ENCODE assay signal across 17 cellular contexts in genomic region chr2:28909655-28910054, GRCh38. TPM values are rescaled to one million over a fixed set of nuclear protein-coding genes. Genes with fewer than 3 reads are reported as not detected.
DNase-seq lines count a peak whose midpoint lies in the region; ATAC-seq, FAIRE-seq and TF ChIP-seq lines count a peak whose summit lies in the region.
"Had no signal": no experiment of that assay in that cellular context is flagged by ENCODE, and none has a peak within 500 bp of the region (broad histone marks: within the 10 kb centered on the region; RNA-seq: fewer than 3 reads in every experiment).

No MANE protein-coding gene starts in this region.

- peaks cover 41% of the 10 kb centered on the region for H4K20me1 ChIP-seq in HepG2 (ENCODE audit: insufficient read depth, low read length)

- H3K27me3 Mint-ChIP-seq in activated T-cell treated with anti-CD3 and anti-CD28 coated beads, Interleukin-2, amount 50 U/mL, for 24 hours, result no peaks in the 10 kb centered on the region
- no peaks in the 10 kb centered on the region for H3K27me3 Mint-ChIP-seq in activated T-cell treated with anti-CD3 and anti-CD28 coated beads, Interleukin-2, amount 50 U/mL, for 4 hours (ENCODE audit: low read depth)
- no peaks in the 10 kb centered on the region for H3K27me3 Mint-ChIP-seq in memory B cell
- H3K27me3 Mint-ChIP-seq: CD8-positive, alpha-beta memory T cell had no signal

- no peak for ATAC-seq in activated T-cell treated with anti-CD3 and anti-CD28 coated beads, Interleukin-2, amount 50 U/mL, for 4 hours
- peak; percentile 13; the same call in 2 of the 3 replicates for ATAC-seq in HepG2
- ATAC-seq in right lobe of liver, result no peak
- ATAC-seq in memory B cell (ENCODE audit: low read depth), result no peak
- ATAC-seq: GM12878 had no signal

- CTCF ChIA-PET in HepG2 (lab: Yijun Ruan, JAX; ENCODE audit: low intra/inter-chr PET ratio, low total read pairs), result no interaction called here

- H2BK5ac ChIP-seq in trophoblast cell (ENCODE audit: low read depth, low read length, poor library complexity), result no peak overlapping the region

- H3K79me2 ChIP-seq in HepG2 (ENCODE audit: insufficient read depth, low read length) (peaks cover 82% of the 10 kb centered on the region), trophoblast cell (ENCODE audit: control insufficient read depth, insufficient read depth, low read length, poor library complexity) (peaks cover 1% of the 10 kb centered on the region)

- POLR2A ChIA-PET in HepG2 (lab: Yijun Ruan, JAX), result interaction anchor here (0.7 to 2.5 kb wide), 2 partner anchors 15 to 39 kb away, joined by 4 to 7 read pairs; partner anchors contain the start of genes TRMT61B and WDR43

- TF ChIP-seq CTCF in HepG2 (CRISPR knock-in tag; IDR thresholded peaks at IDR 0.05) (no peak), right lobe of liver (IDR thresholded peaks at IDR 0.05) (no peak)

- no peak overlapping the region for H3K23ac ChIP-seq in trophoblast cell (ENCODE audit: low read length)

- in situ Hi-C loops in HepG2 (cut with HindIII; ENCODE audit: extremely low pct_ligation_motif_present, low pct_unique_long_range_greater_than_20kb), result no loop called here

- no peak overlapping the region for H2BK12ac ChIP-seq in trophoblast cell (ENCODE audit: low read length)

- no peak for DNase-seq in activated T-cell treated with anti-CD3 and anti-CD28 coated beads, Interleukin-2, amount 50 U/mL, for 24 hours
- DNase-seq in activated T-cell treated with anti-CD3 and anti-CD28 coated beads, Interleukin-2, amount 50 U/mL, for 4 hours, result no peak
- DNase-seq in HepG2 (ENCODE audit: low spot score) (no peak), right lobe of liver (no peak), memory B cell (ENCODE audit: low spot score in 2 of 2) (no peak), DMS153 (lab: John Stamatoyannopoulos, UW) (no peak), trophoblast cell (no peak), NCI-H2081 treated with DMSO at 0.1 percent for 48 hours (lab: John Stamatoyannopoulos, UW) (no peak)
- DNase-seq: CD8-positive, alpha-beta memory T cell; DMS79; GM23248 had no signal

- H4K12ac ChIP-seq in trophoblast cell (ENCODE audit: low read depth, low read length), result no peak overlapping the region

- H3K18ac ChIP-seq in trophoblast cell (ENCODE audit: low read length), result no peak overlapping the region

- H3K27ac ChIP-seq in HepG2 (ENCODE audit: extremely low read length, insufficient read depth, low read length) (no peak overlapping the region), right lobe of liver (no peak overlapping the region), trophoblast cell (ENCODE audit: low read depth, low read length) (no peak overlapping the region)
- H3K27ac ChIP-seq: 22Rv1, GM23248, HL-60 had no signal

- no peak for TF ChIP-seq POLR2A in HepG2 (IDR thresholded peaks at IDR 0.05; ENCODE audit: insufficient read depth in 1 of 2, low read depth in 2 of 2, low read length in 2 of 2)
- TF ChIP-seq POLR2A in right lobe of liver (IDR thresholded peaks at IDR 0.05), result no peak

- no peaks in the 10 kb centered on the region for H3K9me3 ChIP-seq in HepG2 (ENCODE audit: low read length)
- H3K9me3 ChIP-seq in right lobe of liver, result no peaks in the 10 kb centered on the region
- no peaks in the 10 kb centered on the region for H3K9me3 ChIP-seq in trophoblast cell (ENCODE audit: insufficient read depth, low read depth, low read length)

- H3K4me3 ChIP-seq in HepG2 (replicated peaks in 1 of 3; ENCODE audit: insufficient read depth in 1 of 3, low read depth in 2 of 3, low read length in 3 of 3) (no peak overlapping the region), right lobe of liver (no peak overlapping the region), trophoblast cell (ENCODE audit: low read depth, low read length) (no peak overlapping the region)
- H3K4me3 ChIP-seq: GM12878, GM23248 had no signal

- no peak overlapping the region for H3K4ac ChIP-seq in trophoblast cell (ENCODE audit: low read depth, low read length)

- BruUV-seq in HepG2 (replicated peaks; lab: Mats Ljungman, UMichigan), result no TSS peak

- no peak for TF ChIP-seq RAD21 in HepG2 (CRISPR knock-in tag; IDR thresholded peaks at IDR 0.05)

- no peak overlapping the region for H3K4me2 ChIP-seq in HepG2 (ENCODE audit: low read depth, low read length)
- no peak overlapping the region for H3K4me2 ChIP-seq in trophoblast cell (ENCODE audit: low read length)

- FAIRE-seq in HepG2 (lab: Jason Lieb, UNC), result no peak
- FAIRE-seq: GM12878, GM18507, H54 had no signal

- H4K91ac ChIP-seq in trophoblast cell (ENCODE audit: low read depth, low read length), result no peak overlapping the region

- no peak overlapping the region for H4K8ac ChIP-seq in trophoblast cell (ENCODE audit: low read depth, low read length)

- no peaks in the 10 kb centered on the region for H3K79me1 ChIP-seq in trophoblast cell (ENCODE audit: low read length)

- H3K4me3 Mint-ChIP-seq in activated T-cell treated with anti-CD3 and anti-CD28 coated beads, Interleukin-2, amount 50 U/mL, for 24 hours, result no peak overlapping the region
- no peak overlapping the region for H3K4me3 Mint-ChIP-seq in activated T-cell treated with anti-CD3 and anti-CD28 coated beads, Interleukin-2, amount 50 U/mL, for 4 hours
- no peak overlapping the region for H3K4me3 Mint-ChIP-seq in memory B cell
- H3K4me3 Mint-ChIP-seq: CD14-positive monocyte; CD8-positive, alpha-beta memory T cell had no signal

- H3K9ac ChIP-seq in HepG2 (ENCODE audit: insufficient read depth, low read depth, low read length), result no peak overlapping the region
- H3K9ac ChIP-seq in trophoblast cell (ENCODE audit: low read length), result no peak overlapping the region
- H3K9ac ChIP-seq: GM23248 had no signal

- intact Hi-C loops in HepG2 (cut with micrococcal nuclease; ENCODE audit: unreplicated experiment), result no loop called here
- intact Hi-C loops in right lobe of liver (cut with DNase I), result no loop called here

- H3K27me3 ChIP-seq in HepG2 (ENCODE audit: control insufficient read depth in 1 of 2, insufficient read depth in 2 of 2, low read length in 2 of 2), result no peaks in the 10 kb centered on the region
- no peaks in the 10 kb centered on the region for H3K27me3 ChIP-seq in right lobe of liver
- H3K27me3 ChIP-seq in trophoblast cell (ENCODE audit: insufficient read depth, low read length), result no peaks in the 10 kb centered on the region

- no peak overlapping the region for H2BK120ac ChIP-seq in trophoblast cell (ENCODE audit: insufficient read depth, low read length, poor library complexity)

- H2AK5ac ChIP-seq in trophoblast cell (ENCODE audit: low read length), result no peak overlapping the region

- H3K27ac Mint-ChIP-seq in activated T-cell treated with anti-CD3 and anti-CD28 coated beads, Interleukin-2, amount 50 U/mL, for 24 hours, result peak overlapping the region; percentile 19
- peak overlapping the region; percentile 76 for H3K27ac Mint-ChIP-seq in memory B cell

- TF ChIP-seq EP300 in HepG2 (IDR thresholded peaks at IDR 0.05; ENCODE audit: low read depth in 2 of 2, low read length in 2 of 2), result no peak
- no peak for TF ChIP-seq EP300 in HepG2 (CRISPR knock-in tag; IDR thresholded peaks at IDR 0.05; ENCODE audit: borderline replicate concordance)

- WGBS in HepG2 (ENCODE audit: low lambda C conversion rate), result 100% methylated on average over 3 of the region's 3 CpGs
- WGBS in right lobe of liver (ENCODE audit: insufficient coverage, low coverage, low lambda C conversion rate, missing lambda C conversion rate), result 100% methylated on average over 3 of the region's 3 CpGs
- WGBS in trophoblast cell (ENCODE audit: extremely low coverage, insufficient coverage, insufficient read length), result no CpG with 5 or more reads among the region's 3 CpGs

- H3K9me3 Mint-ChIP-seq in activated T-cell treated with anti-CD3 and anti-CD28 coated beads, Interleukin-2, amount 50 U/mL, for 24 hours, result no peaks in the 10 kb centered on the region
- H3K9me3 Mint-ChIP-seq in activated T-cell treated with anti-CD3 and anti-CD28 coated beads, Interleukin-2, amount 50 U/mL, for 4 hours, result no peaks in the 10 kb centered on the region
- no peaks in the 10 kb centered on the region for H3K9me3 Mint-ChIP-seq in memory B cell
- H3K9me3 Mint-ChIP-seq: CD14-positive monocyte; CD8-positive, alpha-beta memory T cell had no signal

- H2AFZ ChIP-seq in HepG2 (ENCODE audit: low read length) (no peak overlapping the region), trophoblast cell (ENCODE audit: insufficient read depth, low read length, poor library complexity) (no peak overlapping the region)
- H2AFZ ChIP-seq: GM23248 had no signal

- peaks cover 8% of the 10 kb centered on the region for H3K4me1 ChIP-seq in HepG2 (ENCODE audit: insufficient read depth, low read length)
- no peaks in the 10 kb centered on the region for H3K4me1 ChIP-seq in right lobe of liver
- no peaks in the 10 kb centered on the region for H3K4me1 ChIP-seq in trophoblast cell (ENCODE audit: control insufficient read depth in 1 of 2, insufficient read depth in 2 of 2, low read length in 2 of 2)

- peaks cover 94% of the 10 kb centered on the region for H3K36me3 Mint-ChIP-seq in activated T-cell treated with anti-CD3 and anti-CD28 coated beads, Interleukin-2, amount 50 U/mL, for 24 hours (ENCODE audit: low read depth)
- H3K36me3 Mint-ChIP-seq in activated T-cell treated with anti-CD3 and anti-CD28 coated beads, Interleukin-2, amount 50 U/mL, for 4 hours (ENCODE audit: insufficient read depth), result peaks cover 54% of the 10 kb centered on the region
- peaks cover 43% of the 10 kb centered on the region for H3K36me3 Mint-ChIP-seq in memory B cell

- peaks cover 32% of the 10 kb centered on the region for H3K4me1 Mint-ChIP-seq in activated T-cell treated with anti-CD3 and anti-CD28 coated beads, Interleukin-2, amount 50 U/mL, for 24 hours (ENCODE audit: low read depth)
- peaks cover 13% of the 10 kb centered on the region for H3K4me1 Mint-ChIP-seq in activated T-cell treated with anti-CD3 and anti-CD28 coated beads, Interleukin-2, amount 50 U/mL, for 4 hours (ENCODE audit: low read depth)
- H3K4me1 Mint-ChIP-seq in memory B cell, result peaks cover 11% of the 10 kb centered on the region

- H3K36me3 ChIP-seq in HepG2 (replicated peaks in 1 of 2; ENCODE audit: control insufficient read depth in 1 of 2, insufficient read depth in 2 of 2, low read length in 2 of 2), result peaks cover 35 to 82% of the 10 kb centered on the region in 2 experiments
- H3K36me3 ChIP-seq in right lobe of liver, result peaks cover 6 to 71% (median 35%) of the 10 kb centered on the region in 4 donors
- peaks cover 31 to 37% of the 10 kb centered on the region in 2 experiments for H3K36me3 ChIP-seq in trophoblast cell (ENCODE audit: control insufficient read depth in 1 of 2, insufficient read depth in 2 of 2, low read length in 2 of 2)

- H3K14ac ChIP-seq in trophoblast cell (ENCODE audit: low read length), result no peak overlapping the region

RNA-seq across cellular contexts. Expression of gene WDR43, which starts 15.2 kb away (rescaled TPM):
- 100 to 1,000 TPM; 230 to 254 (median 250) TPM for total RNA-seq in activated T-cell treated with anti-CD3 and anti-CD28 coated beads, Interleukin-2, amount 50 U/mL, for 4 hours
- total RNA-seq in HepG2 (2016; rRNA removed; fragmentation: Illumina TruSeq; extraction: Trizol) (167 and 253 TPM in 2 replicates), right lobe of liver (10 to 100 TPM; 17.9 to 23.8 (median 22.5) TPM)
- total RNA-seq in HepG2 (2016; cell fraction: cytosol; rRNA removed; fragmentation: Illumina TruSeq; extraction: Trizol; ENCODE audit: low read depth), result 59.9 and 79.6 TPM in 2 replicates
- 172 and 225 TPM in 2 replicates for total RNA-seq in HepG2 (2016; cell fraction: insoluble cytoplasmic fraction; rRNA removed; fragmentation: Illumina TruSeq; extraction: Trizol)
- 56.9 and 74.1 TPM in 2 replicates for total RNA-seq in HepG2 (2016; cell fraction: membrane; rRNA removed; fragmentation: Illumina TruSeq; extraction: Trizol)
- total RNA-seq in HepG2 (2016; cell fraction: nucleus; rRNA removed; fragmentation: Illumina TruSeq; extraction: Trizol), result 121 and 138 TPM in 2 replicates
- 88.9 and 121 TPM in 2 replicates for polyA plus RNA-seq in HepG2 (2011; rRNA removed)
- polyA plus RNA-seq in HepG2 (2011; cell fraction: cytosol; rRNA removed), result 39.8 and 64.9 TPM in 2 replicates
- 67.2 and 70.8 TPM in 2 replicates for polyA plus RNA-seq in HepG2 (2011; cell fraction: nucleus; rRNA removed)
- 60.3 and 80.3 TPM in 2 replicates for polyA plus RNA-seq in HepG2 (2012)
- polyA plus RNA-seq in HepG2 (2016; cell fraction: cytosol; fragmentation: Illumina TruSeq; extraction: Trizol; ENCODE audit: low read depth), result 9.5 and 10.8 TPM in 2 replicates
- polyA plus RNA-seq in HepG2 (2016; cell fraction: insoluble cytoplasmic fraction; fragmentation: Illumina TruSeq; extraction: Trizol; ENCODE audit: low read depth), result 143 and 154 TPM in 2 replicates
- polyA plus RNA-seq in HepG2 (2016; cell fraction: membrane; fragmentation: Illumina TruSeq; extraction: Trizol; ENCODE audit: low read depth), result 17.2 and 23.0 TPM in 2 replicates
- 126 and 131 TPM in 2 replicates for polyA plus RNA-seq in HepG2 (2016; cell fraction: nucleus; fragmentation: Illumina TruSeq; extraction: Trizol; ENCODE audit: insufficient read depth, low read depth)
- polyA minus RNA-seq in HepG2 (2011; rRNA and poly(A)+ RNA removed; ENCODE audit: low replicate concordance), result 88.1 and 150 TPM in 2 replicates
- 100 and 113 TPM in 2 replicates for polyA minus RNA-seq in HepG2 (2011; cell fraction: cytosol; rRNA and poly(A)+ RNA removed)
- 160 and 248 TPM in 2 replicates for polyA minus RNA-seq in HepG2 (2011; cell fraction: nucleus; rRNA and poly(A)+ RNA removed)
- polyA plus RNA-seq in trophoblast cell (2013), result 40.2 and 42.5 TPM in 2 replicates

RNA-seq across cellular contexts. Expression of gene TRMT61B, which starts 39.5 kb away (rescaled TPM):
- total RNA-seq in activated T-cell treated with anti-CD3 and anti-CD28 coated beads, Interleukin-2, amount 50 U/mL, for 4 hours, result 10 to 100 TPM; 18.4 to 21.2 (median 21.0) TPM
- total RNA-seq in HepG2 (2016; rRNA removed; fragmentation: Illumina TruSeq; extraction: Trizol), result 23.5 and 29.7 TPM in 2 replicates
- total RNA-seq in HepG2 (2016; cell fraction: cytosol; rRNA removed; fragmentation: Illumina TruSeq; extraction: Trizol; ENCODE audit: low read depth), result 14.6 and 25.8 TPM in 2 replicates
- 19.8 and 37.3 TPM in 2 replicates for total RNA-seq in HepG2 (2016; cell fraction: insoluble cytoplasmic fraction; rRNA removed; fragmentation: Illumina TruSeq; extraction: Trizol)
- total RNA-seq in HepG2 (2016; cell fraction: membrane; rRNA removed; fragmentation: Illumina TruSeq; extraction: Trizol), result 11.6 and 17.0 TPM in 2 replicates
- total RNA-seq in HepG2 (2016; cell fraction: nucleus; rRNA removed; fragmentation: Illumina TruSeq; extraction: Trizol), result 18.5 and 19.2 TPM in 2 replicates
- polyA plus RNA-seq in HepG2 (2011; rRNA removed), result 15.3 and 19.7 TPM in 2 replicates
- 8.7 and 11.6 TPM in 2 replicates for polyA plus RNA-seq in HepG2 (2011; cell fraction: cytosol; rRNA removed)
- polyA plus RNA-seq in HepG2 (2011; cell fraction: nucleus; rRNA removed), result 13.3 and 14.3 TPM in 2 replicates
- 18.4 and 19.0 TPM in 2 replicates for polyA plus RNA-seq in HepG2 (2012)
- 3.4 and 3.7 TPM in 2 replicates for polyA plus RNA-seq in HepG2 (2016; cell fraction: cytosol; fragmentation: Illumina TruSeq; extraction: Trizol; ENCODE audit: low read depth)
- 36.4 and 36.6 TPM in 2 replicates for polyA plus RNA-seq in HepG2 (2016; cell fraction: insoluble cytoplasmic fraction; fragmentation: Illumina TruSeq; extraction: Trizol; ENCODE audit: low read depth)
- 7.8 and 8.1 TPM in 2 replicates for polyA plus RNA-seq in HepG2 (2016; cell fraction: membrane; fragmentation: Illumina TruSeq; extraction: Trizol; ENCODE audit: low read depth)
- polyA plus RNA-seq in HepG2 (2016; cell fraction: nucleus; fragmentation: Illumina TruSeq; extraction: Trizol; ENCODE audit: insufficient read depth, low read depth), result 38.0 and 40.7 TPM in 2 replicates
- polyA minus RNA-seq in HepG2 (2011; rRNA and poly(A)+ RNA removed; ENCODE audit: low replicate concordance), result 8.9 and 10.3 TPM in 2 replicates
- 8.7 and 13.5 TPM in 2 replicates for polyA minus RNA-seq in HepG2 (2011; cell fraction: cytosol; rRNA and poly(A)+ RNA removed)
- 20.9 and 25.7 TPM in 2 replicates for polyA minus RNA-seq in HepG2 (2011; cell fraction: nucleus; rRNA and poly(A)+ RNA removed)
- 1 to 10 TPM; 6.4 to 9.5 (median 7.6) TPM for total RNA-seq in right lobe of liver
- polyA plus RNA-seq in trophoblast cell (2013), result 11.9 and 12.6 TPM in 2 replicates
